22 cellular contexts compared by ENCODE assay signal in the genomic region with DNA sequence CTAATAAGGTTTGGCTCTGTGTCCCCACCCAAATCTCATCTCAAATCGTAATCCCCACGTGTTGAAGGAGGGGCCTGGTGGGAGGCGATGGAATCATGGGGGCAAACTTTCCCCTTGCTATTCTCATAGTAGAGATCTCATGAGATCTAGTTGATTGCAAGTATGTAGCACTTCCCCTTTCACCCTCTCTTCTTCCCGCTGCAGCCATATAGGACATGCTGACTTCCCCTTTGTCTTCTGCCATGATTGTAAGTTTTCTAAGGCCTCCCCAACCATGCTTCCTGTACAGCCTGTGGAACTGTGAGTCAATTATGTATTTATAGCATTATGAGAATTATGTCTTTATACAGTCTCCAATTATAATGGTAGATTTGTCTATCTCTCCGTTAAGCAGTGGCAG.
"Had no signal": no experiment of that assay in that cellular context is flagged by ENCODE, and none has a peak within 500 bp of the region (broad histone marks: within the 10 kb centered on the region; RNA-seq: fewer than 3 reads in every experiment).

No MANE protein-coding gene starts in this region.

- H3K27me3 Mint-ChIP-seq: activated naive CD8-positive, alpha-beta T cell treated with anti-CD3 and anti-CD28 coated beads, Interleukin-2, amount 50 U/mL, for 24 hours; memory B cell; natural killer cell treated with Interleukin-12 subunit alpha and Interleukin-12 subunit beta and Interleukin-15 and Interleukin-18, amount 100 ng/mL, for 72 hours; progenitor cell of endocrine pancreas had no signal

- ATAC-seq: activated CD4-positive, CD25-positive, alpha-beta regulatory T cell treated with anti-CD3 and anti-CD28 coated beads, Interleukin-2, amount 50 U/mL, for 24 hours; activated CD8-positive, alpha-beta T cell treated with anti-CD3 and anti-CD28 coated beads, Interleukin-2, amount 10 ng/mL, durations not matched to agents 7 days and 5 days; activated naive CD8-positive, alpha-beta T cell treated with anti-CD3 and anti-CD28 coated beads, Interleukin-2, amount 50 U/mL, for 24 hours; body of pancreas; heart right ventricle; left cardiac atrium; natural killer cell treated with Interleukin-12 subunit alpha and Interleukin-12 subunit beta and Interleukin-15 and Interleukin-18, amount 100 ng/mL, for 72 hours; stimulated activated naive CD8-positive, alpha-beta T cell treated with anti-CD3 and anti-CD28 coated beads, Interleukin-15, Interleukin-2, amounts not matched to agents 100 U/mL and 50 U/mL, for 24 hours had no signal

- DNase-seq: activated CD4-positive, alpha-beta T cell treated with anti-CD3 and anti-CD28 coated beads, Interleukin-2, amount 50 U/mL, for 1 hour; activated CD8-positive, alpha-beta T cell treated with anti-CD3 and anti-CD28 coated beads, Interleukin-2, amount 10 ng/mL, durations not matched to agents 7 days and 5 days; activated gamma-delta T cell; activated naive CD4-positive, alpha-beta T cell treated with anti-CD3 and anti-CD28 coated beads, Interleukin-2, amount 50 U/mL, for 16 hours; activated naive CD8-positive, alpha-beta T cell treated with anti-CD3 and anti-CD28 coated beads, Interleukin-2, amount 50 U/mL, for 24 hours; anterior cingulate cortex; body of pancreas; effector CD4-positive, alpha-beta T cell; heart right ventricle; islet precursor cell; left cardiac atrium; spleen; stimulated activated CD4-positive, alpha-beta T cell treated with anti-CD3 and anti-CD28 coated beads, Interleukin-4, amount 100 ng/mL, for 4 hours; stimulated activated naive CD8-positive, alpha-beta T cell treated with anti-CD3 and anti-CD28 coated beads, Interleukin-15, Interleukin-2, amounts not matched to agents 100 U/mL and 50 U/mL, for 24 hours; T-helper 9 cell; upper lobe of left lung had no signal

- H3K9me3 Mint-ChIP-seq: activated T-helper 1 cell treated with anti-CD3 and anti-CD28 coated beads, Interleukin-12 subunit alpha, Interleukin-12 subunit beta, Interleukin-2, Interleukin-4 antibody, amounts not matched to agents 30 ng/mL and 10 ng/mL and 1 ng/mL, durations not matched to agents 14 hours and 24 hours and 36 hours had no signal

- H3K4me3 Mint-ChIP-seq: activated CD8-positive, alpha-beta T cell treated with anti-CD3 and anti-CD28 coated beads, Interleukin-2, amount 10 ng/mL, durations not matched to agents 7 days and 5 days; activated naive CD8-positive, alpha-beta T cell treated with anti-CD3 and anti-CD28 coated beads, Interleukin-2, amount 50 U/mL, for 24 hours; activated T-helper 1 cell treated with anti-CD3 and anti-CD28 coated beads, Interleukin-12 subunit alpha, Interleukin-12 subunit beta, Interleukin-2, Interleukin-4 antibody, amounts not matched to agents 30 ng/mL and 10 ng/mL and 1 ng/mL, durations not matched to agents 14 hours and 24 hours and 36 hours; memory B cell; natural killer cell treated with Interleukin-12 subunit alpha and Interleukin-12 subunit beta and Interleukin-15 and Interleukin-18, amount 100 ng/mL, for 72 hours had no signal

- H3K27ac Mint-ChIP-seq: activated CD8-positive, alpha-beta T cell treated with anti-CD3 and anti-CD28 coated beads, Interleukin-2, amount 10 ng/mL, durations not matched to agents 7 days and 5 days; activated naive CD8-positive, alpha-beta T cell treated with anti-CD3 and anti-CD28 coated beads, Interleukin-2, amount 50 U/mL, for 24 hours; activated T-helper 1 cell treated with anti-CD3 and anti-CD28 coated beads, Interleukin-12 subunit alpha, Interleukin-12 subunit beta, Interleukin-2, Interleukin-4 antibody, amounts not matched to agents 30 ng/mL and 10 ng/mL and 1 ng/mL, durations not matched to agents 14 hours and 24 hours and 36 hours; memory B cell; natural killer cell treated with Interleukin-12 subunit alpha and Interleukin-12 subunit beta and Interleukin-15 and Interleukin-18, amount 100 ng/mL, for 72 hours; progenitor cell of endocrine pancreas had no signal

- H3K36me3 Mint-ChIP-seq: memory B cell; natural killer cell treated with Interleukin-12 subunit alpha and Interleukin-12 subunit beta and Interleukin-15 and Interleukin-18, amount 100 ng/mL, for 72 hours had no signal

- H3K4me1 Mint-ChIP-seq: activated naive CD8-positive, alpha-beta T cell treated with anti-CD3 and anti-CD28 coated beads, Interleukin-2, amount 50 U/mL, for 24 hours; memory B cell had no signal

- FAIRE-seq: endometrium had no signal
